Comparison of ENCODE assay signal across 14 cellular contexts in the genomic region with DNA sequence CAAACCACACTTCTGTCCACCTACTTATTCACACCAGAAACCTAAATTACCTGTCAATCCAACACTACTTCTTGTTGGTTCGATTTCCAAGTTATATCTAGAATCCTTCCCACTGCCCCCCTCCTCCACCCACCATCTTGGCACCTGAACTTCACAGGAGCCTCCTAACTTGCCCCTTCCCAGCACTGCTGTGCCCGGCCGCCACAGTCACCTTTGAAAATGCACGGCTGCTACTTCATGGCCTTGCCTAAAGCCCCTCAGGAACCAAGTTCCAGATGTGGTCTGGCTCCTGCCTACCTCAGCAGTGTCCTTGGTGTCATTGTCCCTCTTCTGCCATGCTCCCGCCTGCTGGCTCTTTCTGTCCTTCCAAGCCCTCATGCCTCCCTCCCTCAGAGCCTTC. TPM values are rescaled to one million over a fixed set of nuclear protein-coding genes. Genes with fewer than 3 reads are reported as not detected.
A peak's percentile ranks its signal among the peaks of the same experiment; 100 is the strongest.
DNase-seq lines count a peak whose midpoint lies in the region; ATAC-seq and TF ChIP-seq lines count a peak whose summit lies in the region.
"Had no signal": no experiment of that assay in that cellular context is flagged by ENCODE, and none has a peak within 500 bp of the region (broad histone marks: within the 10 kb centered on the region; RNA-seq: fewer than 3 reads in every experiment).

No MANE protein-coding gene starts in this region.

- no peak for DNase-seq in heart left ventricle
- DNase-seq in Right ventricle myocardium inferior (ENCODE audit: missing footprints): no peak
- DNase-seq in activated T-helper 2 cell treated with anti-CD3 and anti-CD28 coated beads, Interferon-gamma antibody, Interleukin-2, Interleukin-4, amounts not matched to agents 10 μg/mL and 5 μg/mL and 100 μg/mL, durations not matched to agents 14 hours and 24 hours and 36 hours (ENCODE audit: low spot score): no peak
- no peak for DNase-seq in tibial artery
- no peak for DNase-seq in NCI-H187 (lab: John Stamatoyannopoulos, UW)
- no peak for DNase-seq in mucosa of gallbladder (ENCODE audit: low spot score)
- no peak for DNase-seq in neuronal stem cell (ENCODE audit: low spot score)
- DNase-seq: MG63, mucosa of descending colon, NCI-H187 treated with DMSO at 0.1 percent for 48 hours, NCI-H524 treated with DMSO at 0.1 percent for 48 hours, trophoblast cell, WERI-Rb-1 had no signal

- 92 to 98% (median 95%) methylated on average over 5 of the region's 5 CpGs for WGBS in heart left ventricle, 4 donors
- WGBS in neuronal stem cell (ENCODE audit: extremely low coverage in 2 of 2, insufficient read length in 2 of 2, insufficient replicate concordance in 1 of 2), 2 donors: no CpG with 5 or more reads among the region's 5 CpGs

- no peak overlapping the region for H3K4me2 ChIP-seq in neuronal stem cell (ENCODE audit: insufficient read depth, low read length, poor library complexity, severe bottlenecking)

- H4K91ac ChIP-seq in neuronal stem cell (ENCODE audit: low read depth, low read length, poor library complexity): no peak overlapping the region

- H2AK5ac ChIP-seq in neuronal stem cell (ENCODE audit: low read depth, low read length): no peak overlapping the region

- H3K36me3 ChIP-seq in heart left ventricle (peaks cover 0 to 61% (median 46%) of the 10 kb centered on the region in 9 donors), muscle layer of colon (ENCODE audit: insufficient read depth, low read length) (peaks cover 42% of the 10 kb centered on the region), tibial artery (peaks cover 12 to 40% (median 27%) of the 10 kb centered on the region in 3 donors), neuronal stem cell (replicated peaks in 1 of 2; ENCODE audit: control insufficient read depth in 2 of 2, insufficient read depth in 2 of 2, low read length in 2 of 2) (peaks cover 22 to 44% of the 10 kb centered on the region in 2 donors)

- H3K9ac ChIP-seq in muscle layer of colon (ENCODE audit: low read length): no peak overlapping the region
- no peak overlapping the region for H3K9ac ChIP-seq in neuronal stem cell (ENCODE audit: low read depth, low read length, poor library complexity)

- H3K27ac ChIP-seq in heart left ventricle (peak overlapping the region in 8 of 12 donors; percentile 17 to 86 (median 77)), muscle layer of colon (ENCODE audit: low read depth, low read length) (peak overlapping the region; percentile 29), tibial artery (peak overlapping the region; percentile 71 to 81), neuronal stem cell (replicated peaks; ENCODE audit: low read length) (no peak overlapping the region)
- H3K27ac ChIP-seq: WERI-Rb-1 had no signal

- H2BK5ac ChIP-seq in neuronal stem cell (ENCODE audit: low read length): no peak overlapping the region

- TF ChIP-seq CTCF in heart left ventricle (IDR thresholded peaks at IDR 0.05): no peak
- TF ChIP-seq CTCF in tibial artery (IDR thresholded peaks at IDR 0.05): no peak

- H3K4me1 Mint-ChIP-seq in activated T-helper 2 cell treated with anti-CD3 and anti-CD28 coated beads, Interferon-gamma antibody, Interleukin-2, Interleukin-4, amounts not matched to agents 10 μg/mL and 5 μg/mL and 100 μg/mL, durations not matched to agents 14 hours and 24 hours and 36 hours (ENCODE audit: low read depth): peaks cover 29% of the 10 kb centered on the region

- no peak overlapping the region for H3K18ac ChIP-seq in neuronal stem cell (ENCODE audit: low read length)

- no peak overlapping the region for H4K8ac ChIP-seq in neuronal stem cell (ENCODE audit: low read depth, low read length)

- H3K4me3 ChIP-seq in heart left ventricle: no peak overlapping the region
- no peak overlapping the region for H3K4me3 ChIP-seq in muscle layer of colon (ENCODE audit: low read depth in 1 of 2, low read length in 2 of 2)
- no peak overlapping the region for H3K4me3 ChIP-seq in tibial artery
- H3K4me3 ChIP-seq in neuronal stem cell (ENCODE audit: low read length in 2 of 2): no peak overlapping the region
- H3K4me3 ChIP-seq: MG63, mucosa of descending colon had no signal

- no peak overlapping the region for H2BK15ac ChIP-seq in neuronal stem cell (ENCODE audit: low read length)

- no peak overlapping the region for H3K4me3 Mint-ChIP-seq in activated T-helper 2 cell treated with anti-CD3 and anti-CD28 coated beads, Interferon-gamma antibody, Interleukin-2, Interleukin-4, amounts not matched to agents 10 μg/mL and 5 μg/mL and 100 μg/mL, durations not matched to agents 14 hours and 24 hours and 36 hours (ENCODE audit: low read depth)

- no peak overlapping the region for H2AFZ ChIP-seq in neuronal stem cell (ENCODE audit: low read length)

- H3K27me3 ChIP-seq in heart left ventricle (no peaks in the 10 kb centered on the region), muscle layer of colon (ENCODE audit: control insufficient read depth in 1 of 2, insufficient read depth in 2 of 2, low read length in 2 of 2) (no peaks in the 10 kb centered on the region), tibial artery (no peaks in the 10 kb centered on the region), neuronal stem cell (ENCODE audit: control insufficient read depth in 3 of 3, insufficient read depth in 3 of 3, low read depth in 1 of 3, low read length in 3 of 3) (no peaks in the 10 kb centered on the region)
- H3K27me3 ChIP-seq: MG63 had no signal

- TF ChIP-seq POLR2A in heart left ventricle (IDR thresholded peaks at IDR 0.05): no peak

- no peak overlapping the region for H3K23ac ChIP-seq in neuronal stem cell (ENCODE audit: low read depth, low read length, poor library complexity)

- H3K9me3 Mint-ChIP-seq in activated T-helper 2 cell treated with anti-CD3 and anti-CD28 coated beads, Interferon-gamma antibody, Interleukin-2, Interleukin-4, amounts not matched to agents 10 μg/mL and 5 μg/mL and 100 μg/mL, durations not matched to agents 14 hours and 24 hours and 36 hours: no peaks in the 10 kb centered on the region

- H3K9me3 ChIP-seq in heart left ventricle (no peaks in the 10 kb centered on the region), muscle layer of colon (ENCODE audit: low read length) (no peaks in the 10 kb centered on the region), tibial artery (no peaks in the 10 kb centered on the region), neuronal stem cell (replicated peaks in 1 of 2; ENCODE audit: control insufficient read depth in 2 of 2, insufficient read depth in 1 of 2, low read depth in 1 of 2, low read length in 2 of 2) (no peaks in the 10 kb centered on the region)
- H3K9me3 ChIP-seq: MG63, mucosa of descending colon had no signal

- intact Hi-C loops in heart left ventricle (cut with DNase I) (loop anchor here in 8 of 10 donors (5.0 to 10.0 kb wide), 12 partner anchors 36 to 399 kb away; partner anchors contain the start of genes TTPAL (in 4 of the 8), OSER1 (in 2 of the 8), ADA (in 1 of the 8) and FITM2 (in 1 of the 8)), Right ventricle myocardium inferior (cut with DNase I) (loop anchor here (5.0 kb wide), 1 partner anchor 396 kb away; no protein-coding TSS in a partner anchor), tibial artery (cut with DNase I; ENCODE audit: low total_unique reads) (loop anchor here (5.0 to 10.0 kb wide), 2 partner anchors 81 to 399 kb away; partner anchors contain the start of gene OSER1)
- intact Hi-C loops in activated T-helper 2 cell treated with anti-CD3 and anti-CD28 coated beads, Interferon-gamma antibody, Interleukin-2, Interleukin-4, amounts not matched to agents 10 μg/mL and 5 μg/mL and 100 μg/mL, durations not matched to agents 14 hours and 24 hours and 36 hours (cut with micrococcal nuclease): loop anchor here (5.0 kb wide), 3 partner anchors 36 to 396 kb away; partner anchors contain the start of gene TTPAL

- no peak overlapping the region for H3K4ac ChIP-seq in neuronal stem cell (ENCODE audit: low read length)

- H3K79me1 ChIP-seq in neuronal stem cell (ENCODE audit: low read depth, low read length): peaks cover 1% of the 10 kb centered on the region

- ATAC-seq in heart left ventricle: no peak
- no peak for ATAC-seq in Right ventricle myocardium inferior
- ATAC-seq: mucosa of descending colon had no signal

- peak overlapping the region; percentile 18 for H3K27ac Mint-ChIP-seq in activated T-helper 2 cell treated with anti-CD3 and anti-CD28 coated beads, Interferon-gamma antibody, Interleukin-2, Interleukin-4, amounts not matched to agents 10 μg/mL and 5 μg/mL and 100 μg/mL, durations not matched to agents 14 hours and 24 hours and 36 hours

- H3K36me3 Mint-ChIP-seq in activated T-helper 2 cell treated with anti-CD3 and anti-CD28 coated beads, Interferon-gamma antibody, Interleukin-2, Interleukin-4, amounts not matched to agents 10 μg/mL and 5 μg/mL and 100 μg/mL, durations not matched to agents 14 hours and 24 hours and 36 hours (ENCODE audit: low read depth): peaks cover 17% of the 10 kb centered on the region

- H2BK12ac ChIP-seq in neuronal stem cell (ENCODE audit: low read length): no peak overlapping the region

- H3K27me3 Mint-ChIP-seq in activated T-helper 2 cell treated with anti-CD3 and anti-CD28 coated beads, Interferon-gamma antibody, Interleukin-2, Interleukin-4, amounts not matched to agents 10 μg/mL and 5 μg/mL and 100 μg/mL, durations not matched to agents 14 hours and 24 hours and 36 hours (ENCODE audit: low read depth): no peaks in the 10 kb centered on the region

- peaks cover 19 to 93% (median 65%) of the 10 kb centered on the region in 12 donors for H3K4me1 ChIP-seq in heart left ventricle
- H3K4me1 ChIP-seq in muscle layer of colon (ENCODE audit: insufficient read depth, low read length): peaks cover 54% of the 10 kb centered on the region
- peaks cover 0 to 77% (median 58%) of the 10 kb centered on the region in 4 donors for H3K4me1 ChIP-seq in tibial artery
- peaks cover 2 to 24% of the 10 kb centered on the region in 2 donors for H3K4me1 ChIP-seq in neuronal stem cell (ENCODE audit: control insufficient read depth in 2 of 2, insufficient read depth in 1 of 2, low read depth in 1 of 2, low read length in 2 of 2)

- H3K14ac ChIP-seq in neuronal stem cell (ENCODE audit: low read length): no peak overlapping the region

- no peak overlapping the region for H2BK120ac ChIP-seq in neuronal stem cell (ENCODE audit: low read depth, low read length)

RNA-seq across cellular contexts. Expression of gene PKIG, which starts 31.2 kb away (rescaled TPM):
- 100 to 1,000 TPM; 156 to 286 (median 200) TPM for total RNA-seq in heart left ventricle
- 100 to 1,000 TPM; 155 to 213 TPM for polyA plus RNA-seq in heart left ventricle
- total RNA-seq in Right ventricle myocardium inferior: 206 TPM
- 1.4 and 1.7 TPM in 2 replicates for total RNA-seq in activated T-helper 2 cell treated with anti-CD3 and anti-CD28 coated beads, Interferon-gamma antibody, Interleukin-2, Interleukin-4, amounts not matched to agents 10 μg/mL and 5 μg/mL and 100 μg/mL, durations not matched to agents 14 hours and 24 hours and 36 hours
- 92.0 TPM for total RNA-seq in mucosa of gallbladder
- 77.0 TPM for polyA plus RNA-seq in neuronal stem cell (2013, experiment 1 of 2)
- polyA plus RNA-seq in neuronal stem cell (2013, experiment 2 of 2): 79.1 TPM

RNA-seq across cellular contexts. Expression of gene ADA, which starts 37.9 kb away (rescaled TPM):
- total RNA-seq in heart left ventricle (10 to 100 TPM in 2 of 9 donors, 1 to 10 TPM in 7; 2.5 to 11.5 (median 6.0) TPM), Right ventricle myocardium inferior (10.7 TPM), mucosa of gallbladder (5.1 TPM)
- 10 to 100 TPM in 1 of 2 donors, 1 to 10 TPM in 1; 6.4 to 10.9 TPM for polyA plus RNA-seq in heart left ventricle
- 33.3 and 34.5 TPM in 2 replicates for total RNA-seq in activated T-helper 2 cell treated with anti-CD3 and anti-CD28 coated beads, Interferon-gamma antibody, Interleukin-2, Interleukin-4, amounts not matched to agents 10 μg/mL and 5 μg/mL and 100 μg/mL, durations not matched to agents 14 hours and 24 hours and 36 hours
- polyA plus RNA-seq in neuronal stem cell (2013, experiment 1 of 2): 25.3 TPM
- 24.1 TPM for polyA plus RNA-seq in neuronal stem cell (2013, experiment 2 of 2)

Comparison
In these comparisons a context has a peak if more than half of its experiments do, and no peak if none do; other contexts are left out.
1. RNA of gene PKIG, which starts 31.2 kb away (total RNA-seq): 206 TPM in Right ventricle myocardium inferior (single experiment), 156 to 286 TPM in heart left ventricle and 92.0 TPM in mucosa of gallbladder (single experiment); 1.4 to 1.7 TPM in activated T-helper 2 cell treated with anti-CD3 and anti-CD28 coated beads, Interferon-gamma antibody, Interleukin-2, Interleukin-4, amounts not matched to agents 10 μg/mL and 5 μg/mL and 100 μg/mL, durations not matched to agents 14 hours and 24 hours and 36 hours; every median in the first group is over 10 times any median in the second.